Comparison of ENCODE assay signal across 15 cellular contexts in the genomic region with DNA sequence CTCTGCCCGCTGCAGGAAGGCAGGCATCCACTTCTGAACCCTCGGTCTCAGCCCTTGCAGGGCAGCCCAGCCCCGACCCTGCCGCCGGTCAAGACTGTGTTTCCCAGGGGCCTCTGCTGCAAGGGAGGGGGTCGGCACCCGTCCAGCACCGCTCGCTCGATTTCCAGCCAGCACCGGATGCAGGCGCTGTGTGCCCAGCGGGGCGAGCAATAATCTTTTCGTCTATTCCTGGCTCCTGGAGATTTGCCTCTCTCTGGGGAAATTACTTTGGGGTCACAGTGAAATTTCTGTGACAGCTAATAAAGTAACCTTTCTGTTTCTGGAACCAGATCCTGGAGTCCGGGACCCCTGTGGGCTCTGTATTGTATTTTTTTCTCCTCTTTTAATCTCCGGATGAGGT.
DNase-seq lines count a peak whose midpoint lies in the region; ATAC-seq and TF ChIP-seq lines count a peak whose summit lies in the region.
"Had no signal": no experiment of that assay in that cellular context is flagged by ENCODE, and none has a peak within 500 bp of the region (broad histone marks: within the 10 kb centered on the region; RNA-seq: fewer than 3 reads in every experiment).

No MANE protein-coding gene starts in this region.

- H3K9me3 ChIP-seq in thyroid gland (no peaks in the 10 kb centered on the region), suprapubic skin (no peaks in the 10 kb centered on the region)
- H3K9me3 ChIP-seq: upper lobe of left lung had no signal

- no peaks in the 10 kb centered on the region for H3K36me3 ChIP-seq in thyroid gland
- H3K36me3 ChIP-seq in suprapubic skin = no peaks in the 10 kb centered on the region
- H3K36me3 ChIP-seq: upper lobe of left lung had no signal

- intact Hi-C loops in thyroid gland (cut with DNase I) = no loop called here

- TF ChIP-seq EP300 in suprapubic skin (IDR thresholded peaks at IDR 0.05) = no peak

- H3K4me3 ChIP-seq in thyroid gland (replicated peaks in 1 of 3) (no peak overlapping the region), suprapubic skin (no peak overlapping the region)
- H3K4me3 ChIP-seq: upper lobe of left lung had no signal

- TF ChIP-seq POLR2A in thyroid gland (IDR thresholded peaks at IDR 0.05) (no peak), suprapubic skin (IDR thresholded peaks at IDR 0.05) (no peak)

- TF ChIP-seq CTCF in thyroid gland (IDR thresholded peaks at IDR 0.05) (peak in 1 of 6 experiments; percentile 3), suprapubic skin (IDR thresholded peaks at IDR 0.05) (no peak)

- WGBS in thyroid gland, 2 donors = 27 to 32% methylated on average over 7 to 11 of the region's 17 CpGs
- 76% methylated on average over 16 of the region's 17 CpGs for WGBS in suprapubic skin

- ATAC-seq in HG03135 (IDR thresholded peaks at IDR 0.05; ENCODE audit: unreplicated experiment) (no peak), HG02610 (IDR thresholded peaks at IDR 0.05; ENCODE audit: unreplicated experiment) (no peak)
- ATAC-seq: activated CD8-positive, alpha-beta T cell treated with anti-CD3 and anti-CD28 coated beads for 36 hours; T-cell had no signal

- H3K27me3 ChIP-seq in thyroid gland (no peaks in the 10 kb centered on the region), suprapubic skin (peaks cover 10% of the 10 kb centered on the region)
- H3K27me3 ChIP-seq: upper lobe of left lung had no signal

- peaks cover 42 to 45% of the 10 kb centered on the region in 2 donors for H3K4me1 ChIP-seq in thyroid gland
- H3K4me1 ChIP-seq in suprapubic skin = peaks cover 23% of the 10 kb centered on the region

- peak overlapping the region; percentile 46 to 96 (median 68) for H3K27ac ChIP-seq in thyroid gland
- H3K27ac ChIP-seq in suprapubic skin = no peak overlapping the region
- H3K27ac ChIP-seq: 22Rv1, upper lobe of left lung had no signal

- DNase-seq in DMS 273 (lab: John Stamatoyannopoulos, UW; ENCODE audit: unreplicated experiment) (peak; percentile 28), DMS 273 treated with DMSO at 0.1 percent for 48 hours (lab: John Stamatoyannopoulos, UW) (no peak), globus pallidus (ENCODE audit: low spot score) (peak; percentile 29), mesenteric fat pad (ENCODE audit: low spot score) (peak; percentile 78), thyroid gland (peak; percentile 91 to 93), suprapubic skin (ENCODE audit: low spot score in 2 of 2) (no peak)
- DNase-seq: activated CD8-positive, alpha-beta T cell treated with anti-CD3 and anti-CD28 coated beads for 36 hours; CD4-positive, CD25-positive, alpha-beta regulatory T cell; NCI-H1417; NCI-H2171 treated with DMSO at 0.1 percent for 48 hours; T-cell had no signal

Comparison
In these comparisons a context has a peak if more than half of its experiments do, and no peak if none do; other contexts are left out.
1. DNase-seq: peak in DMS 273 (single experiment), globus pallidus (single experiment), mesenteric fat pad (single experiment) and thyroid gland (2 of 2); none in DMS 273 treated with DMSO at 0.1 percent for 48 hours (single experiment) and suprapubic skin (0 of 2).